16 cellular contexts compared by ENCODE assay signal in the genomic region with DNA sequence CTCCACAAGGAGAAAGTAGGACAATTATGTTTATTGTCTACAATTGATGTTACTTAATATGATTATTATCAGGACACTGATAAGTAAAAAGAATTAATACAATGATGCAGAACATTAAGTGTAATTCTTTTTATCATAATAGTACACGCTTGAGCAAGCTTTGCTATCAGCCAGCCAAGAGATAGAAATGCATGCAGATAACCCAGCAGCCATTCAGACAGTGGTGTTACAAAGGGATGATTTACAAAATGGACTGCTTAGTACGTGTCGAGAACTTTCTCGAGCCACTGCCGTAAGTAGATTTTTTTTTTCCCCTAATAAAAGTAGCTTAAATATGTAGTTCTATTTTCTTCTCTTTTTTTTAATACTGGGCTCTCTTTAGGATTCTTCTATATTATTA.
"Had no signal": no experiment of that assay in that cellular context is flagged by ENCODE, and none has a peak within 500 bp of the region (broad histone marks: within the 10 kb centered on the region; RNA-seq: fewer than 3 reads in every experiment).

No MANE protein-coding gene starts in this region.

- H3K27ac ChIP-seq: colonic mucosa, esophagus muscularis mucosa, foreskin keratinocyte, gastroesophageal sphincter, heart right ventricle, left lung had no signal

- ATAC-seq: foreskin keratinocyte, gastroesophageal sphincter, heart right ventricle, left lung had no signal

- H3K4me1 ChIP-seq: colonic mucosa, foreskin keratinocyte, left lung had no signal

- H3K36me3 ChIP-seq: colonic mucosa had no signal

- H3K9me3 ChIP-seq: colonic mucosa, gastroesophageal sphincter, left lung had no signal

- DNase-seq: cerebellar nuclear complex; colonic mucosa; cortex of kidney; effector CD8-positive, alpha-beta T cell; foreskin keratinocyte; heart right ventricle; hippocampal formation; left cardiac atrium; left lung; mesenchymal stem cell; midbrain had no signal

- H3K4me3 ChIP-seq: colonic mucosa, esophagus muscularis mucosa, gastroesophageal sphincter, heart right ventricle, left lung, lung had no signal

- FAIRE-seq: endothelial cell of umbilical vein, keratinocyte had no signal

- H3K27me3 ChIP-seq: colonic mucosa, esophagus muscularis mucosa, foreskin keratinocyte, gastroesophageal sphincter, heart right ventricle, left lung had no signal
